12 cellular contexts compared by ENCODE assay signal in genomic region chr19:35006342-35006998, GRCh38. TPM values are rescaled to one million over a fixed set of nuclear protein-coding genes. Genes with fewer than 3 reads are reported as not detected.
DNase-seq lines count a peak whose midpoint lies in the region; ATAC-seq and TF ChIP-seq lines count a peak whose summit lies in the region.
"Had no signal": no experiment of that assay in that cellular context is flagged by ENCODE, and none has a peak within 500 bp of the region (broad histone marks: within the 10 kb centered on the region; RNA-seq: fewer than 3 reads in every experiment).

No MANE protein-coding gene starts in this region.

- H3K4me3 ChIP-seq in stomach (no peak overlapping the region), foreskin fibroblast (ENCODE audit: low read depth in 1 of 2, low read length in 2 of 2) (no peak overlapping the region), esophagus squamous epithelium (no peak overlapping the region)

- H3K27me3 ChIP-seq in stomach = no peaks in the 10 kb centered on the region
- H3K27me3 ChIP-seq in esophagus squamous epithelium = no peaks in the 10 kb centered on the region

- H3K27ac Mint-ChIP-seq in activated T-cell treated with anti-CD3 and anti-CD28 coated beads, Interleukin-2, amount 50 U/mL, for 72 hours = peak overlapping the region; percentile 82
- H3K27ac Mint-ChIP-seq in WTC11 = peak overlapping the region; percentile 71

- no peak overlapping the region for H3K4me3 Mint-ChIP-seq in activated T-cell treated with anti-CD3 and anti-CD28 coated beads, Interleukin-2, amount 50 U/mL, for 72 hours
- no peak overlapping the region for H3K4me3 Mint-ChIP-seq in WTC11

- peaks cover 84% of the 10 kb centered on the region for H3K4me1 Mint-ChIP-seq in activated T-cell treated with anti-CD3 and anti-CD28 coated beads, Interleukin-2, amount 50 U/mL, for 72 hours (ENCODE audit: low read depth)
- peaks cover 43% of the 10 kb centered on the region for H3K4me1 Mint-ChIP-seq in WTC11

- peaks cover 20 to 36% of the 10 kb centered on the region in 2 donors for H3K36me3 Mint-ChIP-seq in activated T-cell treated with anti-CD3 and anti-CD28 coated beads, Interleukin-2, amount 50 U/mL, for 72 hours (ENCODE audit: insufficient read depth in 2 of 2)
- H3K36me3 Mint-ChIP-seq in WTC11 = peaks cover 59% of the 10 kb centered on the region

- H3K27me3 Mint-ChIP-seq in activated T-cell treated with anti-CD3 and anti-CD28 coated beads, Interleukin-2, amount 50 U/mL, for 72 hours (ENCODE audit: low read depth) = no peaks in the 10 kb centered on the region
- no peaks in the 10 kb centered on the region for H3K27me3 Mint-ChIP-seq in WTC11 (ENCODE audit: low read depth)

- no peak for ATAC-seq in activated T-cell treated with anti-CD3 and anti-CD28 coated beads, Interleukin-2, amount 50 U/mL, for 72 hours (replicated peaks in 1 of 2)
- ATAC-seq in WTC11 = no peak

- 36 to 62% (median 45%) methylated on average over 15 of the region's 15 CpGs for WGBS in stomach, 5 donors
- WGBS in esophagus squamous epithelium, 2 donors = 66 to 68% methylated on average over 13 to 15 of the region's 15 CpGs

- POLR2A ChIA-PET in WTC11 (lab: Charles Lee) = no interaction called here

- no peak for TF ChIP-seq CTCF in WTC11 (IDR thresholded peaks at IDR 0.05)
- no peak for TF ChIP-seq CTCF in stomach (IDR thresholded peaks at IDR 0.05)
- TF ChIP-seq CTCF in foreskin fibroblast (IDR thresholded peaks at IDR 0.05; ENCODE audit: low read depth, low read length) = no peak
- no peak for TF ChIP-seq CTCF in esophagus squamous epithelium (IDR thresholded peaks at IDR 0.05)

- CTCF ChIA-PET in WTC11 (lab: Charles Lee) = interaction anchor here (0.8 to 1.0 kb wide), 2 partner anchors 34 to 38 kb away, joined by 3 read pairs; no protein-coding TSS in a partner anchor

- H3K9me3 Mint-ChIP-seq in activated T-cell treated with anti-CD3 and anti-CD28 coated beads, Interleukin-2, amount 50 U/mL, for 72 hours = no peaks in the 10 kb centered on the region
- H3K9me3 Mint-ChIP-seq in WTC11 = no peaks in the 10 kb centered on the region

- TF ChIP-seq POLR2A in stomach (IDR thresholded peaks at IDR 0.05) = no peak
- TF ChIP-seq POLR2A in esophagus squamous epithelium (IDR thresholded peaks at IDR 0.05) = no peak

- peaks cover 17 to 53% (median 38%) of the 10 kb centered on the region in 4 donors for H3K36me3 ChIP-seq in stomach
- H3K36me3 ChIP-seq in esophagus squamous epithelium = peaks cover 4 to 35% (median 18%) of the 10 kb centered on the region in 3 donors

- H3K4me1 ChIP-seq in stomach = peaks cover 50 to 84% (median 61%) of the 10 kb centered on the region in 4 donors
- H3K4me1 ChIP-seq in esophagus squamous epithelium = peaks cover 0 to 75% (median 25%) of the 10 kb centered on the region in 3 donors

- DNase-seq in activated T-cell treated with anti-CD3 and anti-CD28 coated beads, Interleukin-2, amount 50 U/mL, for 72 hours = no peak
- DNase-seq in activated T-cell treated with anti-CD3 and anti-CD28 coated beads, Interleukin-2, amount 50 U/mL, for 48 hours = no peak
- DNase-seq in WTC11 (ENCODE audit: low spot score) (no peak), kidney glomerular epithelial cell (lab: John Stamatoyannopoulos, UW) (peak; percentile 88), stomach (peak; percentile 78), foreskin fibroblast (no peak), esophagus squamous epithelium (lab: John Stamatoyannopoulos, UW) (no peak)
- no peak for DNase-seq in stimulated activated CD4-positive, alpha-beta T cell treated with anti-CD3 and anti-CD28 coated beads, Interleukin-2, amount 100 ng/mL, for 48 hours
- DNase-seq: C1 segment of cervical spinal cord, NCI-H526 treated with DMSO at 0.1 percent for 48 hours, nucleus accumbens had no signal

- intact Hi-C loops in stomach (cut with DNase I; ENCODE audit: low total_unique reads) = no loop called here
- intact Hi-C loops in esophagus squamous epithelium (cut with DNase I) = no loop called here

- peak overlapping the region; percentile 44 to 99 (median 59) for H3K27ac ChIP-seq in stomach
- peak overlapping the region in 2 of 4 donors; percentile 58 to 59 for H3K27ac ChIP-seq in esophagus squamous epithelium

- H3K9me3 ChIP-seq in stomach = no peaks in the 10 kb centered on the region
- H3K9me3 ChIP-seq in esophagus squamous epithelium = no peaks in the 10 kb centered on the region

- TF ChIP-seq EP300 in stomach (IDR thresholded peaks at IDR 0.05) = no peak

TF ChIP-seq in WTC11, 78 proteins besides CTCF, POLR2A, EP300 and RAD21:
- TF ChIP-seq GABPB1 (CRISPR knock-in tag; IDR thresholded peaks at IDR 0.05) (0 out of 2 replicates have a peak, but pooled peaks have one; percentile 31), CBFB (CRISPR knock-in tag; IDR thresholded peaks at IDR 0.05; ENCODE audit: low read depth) (no peak)

RNA-seq across cellular contexts. Expression of gene GRAMD1A, which starts 6.3 kb away (rescaled TPM):
- total RNA-seq in activated T-cell treated with anti-CD3 and anti-CD28 coated beads, Interleukin-2, amount 50 U/mL, for 72 hours = 100 to 1,000 TPM; 233 to 236 TPM
- total RNA-seq in WTC11 (2021) (235 to 389 TPM (median 236 TPM) in 3 replicates), stomach (10 to 100 TPM; 39.7 to 74.1 (median 48.1) TPM), esophagus squamous epithelium (10 to 100 TPM in 2 of 4 donors, 1 to 10 TPM in 2; 4.6 to 23.3 (median 8.8) TPM)
- 10 to 100 TPM; 29.8 to 52.2 (median 34.4) TPM for polyA plus RNA-seq in stomach

RNA-seq across cellular contexts. Expression of gene SCN1B, which starts 23.8 kb away (rescaled TPM):
- 1 to 10 TPM; 2.7 to 4.7 TPM for total RNA-seq in activated T-cell treated with anti-CD3 and anti-CD28 coated beads, Interleukin-2, amount 50 U/mL, for 72 hours
- total RNA-seq in WTC11 (2021) (4.4 to 8.0 TPM (median 4.8 TPM) in 3 replicates), stomach (10 to 100 TPM in 1 of 5 donors, 1 to 10 TPM in 3, not detected in 1; 1.3 to 36.6 (median 3.5) TPM), esophagus squamous epithelium (1 to 10 TPM in 2 of 4 donors, under 1 TPM in 1, not detected in 1; 0.26 to 5.9 (median 1.2) TPM)
- 1 to 10 TPM; 3.7 to 8.6 (median 6.1) TPM for polyA plus RNA-seq in stomach

RNA-seq across cellular contexts. Expression of gene HPN, which starts 35.1 kb away (rescaled TPM):
- total RNA-seq in activated T-cell treated with anti-CD3 and anti-CD28 coated beads, Interleukin-2, amount 50 U/mL, for 72 hours = under 1 TPM; 0.19 to 0.30 TPM
- total RNA-seq in WTC11 (2021) = 20.8 to 35.5 TPM (median 34.6 TPM) in 3 replicates
- total RNA-seq in stomach = 10 to 100 TPM in 4 of 5 donors, not detected in 1; 14.7 to 45.2 (median 21.9) TPM
- 10 to 100 TPM; 19.2 to 39.4 (median 33.7) TPM for polyA plus RNA-seq in stomach
- total RNA-seq in esophagus squamous epithelium = under 1 TPM in 2 of 4 donors, not detected in 2; 0.19 to 0.47 TPM
- total RNA-seq: activated CD8-positive, alpha-beta memory T cell treated with anti-CD3 and anti-CD28 coated beads for 36 hours had no signal

RNA-seq across cellular contexts. Expression of gene ZNF792, which starts 42.4 kb away (rescaled TPM):
- 1 to 10 TPM; 8.3 to 9.1 TPM for total RNA-seq in activated T-cell treated with anti-CD3 and anti-CD28 coated beads, Interleukin-2, amount 50 U/mL, for 72 hours
- 6.6 to 12.9 TPM (median 8.0 TPM) in 3 replicates for total RNA-seq in WTC11 (2021)
- 10 to 100 TPM in 2 of 5 donors, 1 to 10 TPM in 2, under 1 TPM in 1; 0.87 to 14.3 (median 8.4) TPM for total RNA-seq in stomach
- polyA plus RNA-seq in stomach = 1 to 10 TPM in 1 of 3 donors, under 1 TPM in 2; 0.78 to 1.4 (median 0.87) TPM
- 1 to 10 TPM; 1.0 to 4.6 (median 2.7) TPM for total RNA-seq in esophagus squamous epithelium

Comparison
In these comparisons a context has a peak if more than half of its experiments do, and no peak if none do; other contexts are left out.
1. DNase-seq: peak in kidney glomerular epithelial cell (single experiment) and stomach (single experiment); none in activated T-cell treated with anti-CD3 and anti-CD28 coated beads, Interleukin-2, amount 50 U/mL, for 72 hours (0 of 2), activated T-cell treated with anti-CD3 and anti-CD28 coated beads, Interleukin-2, amount 50 U/mL, for 48 hours (0 of 2), WTC11 (single experiment), foreskin fibroblast (0 of 2), esophagus squamous epithelium (single experiment) and stimulated activated CD4-positive, alpha-beta T cell treated with anti-CD3 and anti-CD28 coated beads, Interleukin-2, amount 100 ng/mL, for 48 hours (0 of 2).